ENCODE assay signal across 35 cellular contexts in the genomic region with DNA sequence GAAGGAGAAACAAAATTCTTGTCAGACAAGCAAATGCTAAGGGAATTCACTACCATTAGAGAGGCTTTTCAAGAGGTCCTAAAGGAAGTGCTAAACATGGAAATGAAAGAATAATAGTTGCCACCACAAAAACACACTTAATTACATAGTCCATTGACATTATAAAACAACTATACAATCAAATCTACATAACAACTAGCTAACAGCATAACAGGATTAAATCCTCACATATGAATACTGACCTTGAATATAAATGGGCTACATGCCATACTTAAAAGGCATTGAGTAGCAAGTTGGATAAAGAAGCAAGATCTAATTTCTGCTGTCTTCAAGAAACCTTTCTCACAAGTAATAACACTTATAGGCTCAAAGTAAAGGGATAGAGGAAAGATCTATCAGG.
DNase-seq lines count a peak whose midpoint lies in the region; ATAC-seq, FAIRE-seq and TF ChIP-seq lines count a peak whose summit lies in the region.
"Had no signal": no experiment of that assay in that cellular context is flagged by ENCODE, and none has a peak within 500 bp of the region (broad histone marks: within the 10 kb centered on the region; RNA-seq: fewer than 3 reads in every experiment).

No MANE protein-coding gene starts in this region.

- no peak for TF ChIP-seq CTCF in A673 (conservative IDR thresholded peaks at IDR 0.05; ENCODE audit: low read depth, low read length)

- no peak overlapping the region for H3K9ac ChIP-seq in HUES48 (ENCODE audit: low read depth, low read length)
- no peak overlapping the region for H3K9ac ChIP-seq in HUES64 (ENCODE audit: low read depth, low read length)
- no peak overlapping the region for H3K9ac ChIP-seq in iPS-20b (ENCODE audit: low read depth, low read length)
- H3K9ac ChIP-seq: BLaER1; BLaER1 treated with 17β-estradiol and CSF1 and Interleukin-3, amounts not matched to agents 10 nM and 100 nM had no signal

- H3K9me3 ChIP-seq in A673 (ENCODE audit: low read depth, low read length, poor library complexity, severe bottlenecking) (no peaks in the 10 kb centered on the region), HUES48 (ENCODE audit: control insufficient read depth, insufficient read depth, low read length) (peaks cover 58% of the 10 kb centered on the region), HUES64 (ENCODE audit: insufficient read depth, low read depth, low read length) (peaks cover 55% of the 10 kb centered on the region), iPS-20b (ENCODE audit: insufficient read depth, low read depth, low read length) (peaks cover 50% of the 10 kb centered on the region)
- H3K9me3 ChIP-seq: A549, BE2C, Caco-2 had no signal

- FAIRE-seq in frontal cortex (lab: Jason Lieb, UNC) = no peak
- FAIRE-seq: A204.1, A549, D721Med had no signal

- H3K4me1 ChIP-seq in A673 (ENCODE audit: insufficient read depth, low read length, poor library complexity, severe bottlenecking) = no peaks in the 10 kb centered on the region
- peaks cover 4% of the 10 kb centered on the region; the same call in 1 of the 2 replicates for H3K4me1 ChIP-seq in HUES48 (ENCODE audit: control insufficient read depth, insufficient read depth, low read length)
- H3K4me1 ChIP-seq in HUES64 (ENCODE audit: insufficient read depth, low read length) = no peaks in the 10 kb centered on the region
- no peaks in the 10 kb centered on the region for H3K4me1 ChIP-seq in iPS-20b (ENCODE audit: insufficient read depth, low read length)
- H3K4me1 ChIP-seq: A549; BE2C; BLaER1; BLaER1 treated with 17β-estradiol and CSF1 and Interleukin-3, amounts not matched to agents 10 nM and 100 nM; Caco-2 had no signal

- H3K36me3 ChIP-seq in A673 (ENCODE audit: insufficient read depth, low read length, poor library complexity, severe bottlenecking) (no peaks in the 10 kb centered on the region), HUES48 (ENCODE audit: control insufficient read depth, insufficient read depth, low read length) (no peaks in the 10 kb centered on the region), HUES64 (ENCODE audit: insufficient read depth, low read length) (no peaks in the 10 kb centered on the region), iPS-20b (ENCODE audit: insufficient read depth, low read depth, low read length) (no peaks in the 10 kb centered on the region; the same call in 1 of the 2 replicates)
- H3K36me3 ChIP-seq: BE2C; BLaER1; BLaER1 treated with 17β-estradiol and CSF1 and Interleukin-3, amounts not matched to agents 10 nM and 100 nM had no signal

- BruUV-seq in A673 (replicated peaks; lab: Mats Ljungman, UMichigan) = no TSS peak

- POLR2A ChIA-PET in A673 (lab: Charles Lee; ENCODE audit: low non-redundant PET) = no interaction called here

- ATAC-seq in GM19328 (IDR thresholded peaks at IDR 0.05; ENCODE audit: unreplicated experiment) = no peak
- ATAC-seq in HG02571 (IDR thresholded peaks at IDR 0.05; ENCODE audit: unreplicated experiment) = no peak
- ATAC-seq: A549; CD8-positive, alpha-beta T cell had no signal

- H3K27ac ChIP-seq in A673 (ENCODE audit: low read depth, low read length, poor library complexity, severe bottlenecking) (no peak overlapping the region), HUES48 (ENCODE audit: low read depth, low read length) (peak overlapping the region; percentile 56), HUES64 (ENCODE audit: low read depth, low read length) (peak overlapping the region; percentile 81; the same call in 1 of the 2 replicates), iPS-20b (ENCODE audit: low read length) (no peak overlapping the region)
- H3K27ac ChIP-seq: 22Rv1; A549; BLaER1; BLaER1 treated with 17β-estradiol and CSF1 and Interleukin-3, amounts not matched to agents 10 nM and 100 nM; C4-2B had no signal

- DNase-seq in A673 (ENCODE audit: low spot score) (peak; percentile 30), frontal cortex (ENCODE audit: low spot score in 2 of 2) (no peak)
- DNase-seq in activated naive CD4-positive, alpha-beta T cell treated with anti-CD3 and anti-CD28 coated beads, Interleukin-2, amount 50 U/mL, for 16 hours = no peak
- DNase-seq: 8988T; ACHN; AML-193; BE2C; C1 segment of cervical spinal cord; Caco-2; Calu3; CD4-positive, alpha-beta memory T cell; CD4-positive, alpha-beta T cell; CD4-positive, CD25-positive, alpha-beta regulatory T cell; CD8-positive, alpha-beta memory T cell; CD8-positive, alpha-beta T cell; COR-L47; DMS 273 treated with DMSO at 0.1 percent for 48 hours; DMS153; DMS53; DMS79; DMS79 treated with DMSO at 0.1 percent for 48 hours; DND-41; EL had no signal

- intact Hi-C loops in A673 (cut with micrococcal nuclease; ENCODE audit: unreplicated experiment) = no loop called here

- H3K27me3 ChIP-seq in A673 (replicated peaks; ENCODE audit: insufficient read depth, low read depth, low read length, poor library complexity) (no peaks in the 10 kb centered on the region), HUES48 (ENCODE audit: control insufficient read depth, insufficient read depth, low read length) (no peaks in the 10 kb centered on the region), HUES64 (ENCODE audit: insufficient read depth, low read length) (no peaks in the 10 kb centered on the region), iPS-20b (ENCODE audit: insufficient read depth, low read length) (no peaks in the 10 kb centered on the region)
- H3K27me3 ChIP-seq: BE2C; BLaER1; BLaER1 treated with 17β-estradiol and CSF1 and Interleukin-3, amounts not matched to agents 10 nM and 100 nM had no signal

- H3K4me3 ChIP-seq in A673 (ENCODE audit: low read depth, low read length, poor library complexity, severe bottlenecking) = no peak overlapping the region
- no peak overlapping the region for H3K4me3 ChIP-seq in HUES48 (ENCODE audit: low read depth, low read length)
- H3K4me3 ChIP-seq in HUES64 (ENCODE audit: low read length) = no peak overlapping the region
- peak overlapping the region; percentile 31; the same call in 1 of the 2 replicates for H3K4me3 ChIP-seq in iPS-20b (ENCODE audit: low read length)
- H3K4me3 ChIP-seq: A549; BLaER1; BLaER1 treated with 17β-estradiol and CSF1 and Interleukin-3, amounts not matched to agents 10 nM and 100 nM had no signal

- CTCF ChIA-PET in A673 (lab: Charles Lee) = no interaction called here

Comparison
In these comparisons a context has a peak if more than half of its experiments do, and no peak if none do; other contexts are left out.
1. H3K27ac ChIP-seq: peak in HUES48 (single experiment) and HUES64 (single experiment); none in A673 (single experiment) and iPS-20b (single experiment).